Comparison of ENCODE assay signal across 9 cellular contexts in genomic region chr1:206923009-206923960, GRCh38. TPM values are rescaled to one million over a fixed set of nuclear protein-coding genes. Genes with fewer than 3 reads are reported as not detected.
DNase-seq lines count a peak whose midpoint lies in the region; ATAC-seq and TF ChIP-seq lines count a peak whose summit lies in the region.
"Had no signal": no experiment of that assay in that cellular context is flagged by ENCODE, and none has a peak within 500 bp of the region (broad histone marks: within the 10 kb centered on the region; RNA-seq: fewer than 3 reads in every experiment).

No MANE protein-coding gene starts in this region.

- no peaks in the 10 kb centered on the region for H3K27me3 ChIP-seq in CD8-positive, alpha-beta T cell (ENCODE audit: insufficient read depth, low read length)
- H3K27me3 ChIP-seq in rectal smooth muscle tissue (ENCODE audit: control insufficient read depth, insufficient read depth, low read length) (no peaks in the 10 kb centered on the region), ovary (no peaks in the 10 kb centered on the region)

- H3K9me3 ChIP-seq in CD8-positive, alpha-beta T cell (ENCODE audit: low read length), result no peaks in the 10 kb centered on the region
- H3K9me3 ChIP-seq in ovary, result no peaks in the 10 kb centered on the region

- peak; percentile 77 for ATAC-seq in CD8-positive, alpha-beta T cell
- ATAC-seq in GM21360 (IDR thresholded peaks at IDR 0.05; ENCODE audit: unreplicated experiment), result peak; percentile 33

- peaks cover 31% of the 10 kb centered on the region for H3K36me3 Mint-ChIP-seq in CD8-positive, alpha-beta T cell
- H3K36me3 Mint-ChIP-seq in activated T-cell treated with anti-CD3 and anti-CD28 coated beads, Interleukin-2, amount 50 U/mL, for 24 hours (ENCODE audit: low read depth), result peaks cover 15% of the 10 kb centered on the region

- H3K27ac ChIP-seq in CD8-positive, alpha-beta T cell (ENCODE audit: low read depth, low read length), result peak overlapping the region; percentile 94
- no peak overlapping the region for H3K27ac ChIP-seq in rectal smooth muscle tissue (ENCODE audit: low read depth, low read length)
- H3K27ac ChIP-seq in ovary, result no peak overlapping the region

- TF ChIP-seq POLR2A in ovary (IDR thresholded peaks at IDR 0.05), result no peak

- peak overlapping the region; percentile 99 for H3K4me3 ChIP-seq in CD8-positive, alpha-beta T cell (ENCODE audit: low read depth, low read length)
- H3K4me3 ChIP-seq in rectal smooth muscle tissue (ENCODE audit: low read length) (no peak overlapping the region), ovary (no peak overlapping the region)

- H3K9ac ChIP-seq in rectal smooth muscle tissue (ENCODE audit: low read length), result peak overlapping the region; percentile 1

- POLR2A ChIA-PET in CD8-positive, alpha-beta T cell (lab: Charles Lee), result interaction anchor here (0.8 to 13.0 kb wide), 8 partner anchors 8 to 119 kb away, joined by 3 to 312 read pairs (median 14); partner anchors contain the start of gene IL24

- in situ Hi-C loops in KBM-7 (cut with MboI; ENCODE audit: low pct_unique_long_range_greater_than_20kb, low sequenced_read_pairs), result loop anchor here (25.0 kb wide), 1 partner anchor 186 kb away; no protein-coding TSS in a partner anchor

- H3K9me3 Mint-ChIP-seq in CD8-positive, alpha-beta T cell, result no peaks in the 10 kb centered on the region
- no peaks in the 10 kb centered on the region for H3K9me3 Mint-ChIP-seq in activated T-cell treated with anti-CD3 and anti-CD28 coated beads, Interleukin-2, amount 50 U/mL, for 24 hours

- H3K4me1 Mint-ChIP-seq in CD8-positive, alpha-beta T cell (ENCODE audit: low read depth), result peaks cover 45% of the 10 kb centered on the region
- H3K4me1 Mint-ChIP-seq in activated T-cell treated with anti-CD3 and anti-CD28 coated beads, Interleukin-2, amount 50 U/mL, for 24 hours (ENCODE audit: low read depth), result peaks cover 28% of the 10 kb centered on the region

- no peak overlapping the region for H3K4me3 Mint-ChIP-seq in CD8-positive, alpha-beta T cell
- H3K4me3 Mint-ChIP-seq in activated T-cell treated with anti-CD3 and anti-CD28 coated beads, Interleukin-2, amount 50 U/mL, for 24 hours, result no peak overlapping the region

- 58 to 61% (median 59%) methylated on average over 12 of the region's 12 CpGs for WGBS in ovary, 3 donors

- DNase-seq in CD8-positive, alpha-beta T cell, result peak; percentile 63 to 90 (median 75)
- DNase-seq in KBM-7 (peak; percentile 76), superior temporal gyrus (ENCODE audit: extremely low spot score) (no peak), ovary (no peak), NCI-H1048 (lab: John Stamatoyannopoulos, UW) (no peak)
- peak; percentile 76 for DNase-seq in activated T-cell treated with anti-CD3 and anti-CD28 coated beads, Interleukin-2, amount 50 U/mL, for 24 hours

- no peaks in the 10 kb centered on the region for H3K27me3 Mint-ChIP-seq in CD8-positive, alpha-beta T cell (ENCODE audit: low read depth)
- no peaks in the 10 kb centered on the region for H3K27me3 Mint-ChIP-seq in activated T-cell treated with anti-CD3 and anti-CD28 coated beads, Interleukin-2, amount 50 U/mL, for 24 hours

- peaks cover 4% of the 10 kb centered on the region for H3K36me3 ChIP-seq in CD8-positive, alpha-beta T cell (ENCODE audit: insufficient read depth, low read length)
- H3K36me3 ChIP-seq in rectal smooth muscle tissue (ENCODE audit: control insufficient read depth, insufficient read depth, low read length), result no peaks in the 10 kb centered on the region
- H3K36me3 ChIP-seq in ovary, result no peaks in the 10 kb centered on the region

- no peak for TF ChIP-seq CTCF in CD8-positive, alpha-beta T cell (IDR thresholded peaks at IDR 0.05)
- TF ChIP-seq CTCF in ovary (IDR thresholded peaks at IDR 0.05), result no peak

- no peak for TF ChIP-seq EP300 in ovary (IDR thresholded peaks at IDR 0.05)

- CTCF ChIA-PET in CD8-positive, alpha-beta T cell (lab: Charles Lee), result interaction anchor here (2.6 to 13.1 kb wide), 5 partner anchors 9 to 197 kb away, joined by 16 to 395 read pairs (median 22); no protein-coding TSS in a partner anchor

- H3K27ac Mint-ChIP-seq in CD8-positive, alpha-beta T cell, result no peak overlapping the region
- no peak overlapping the region for H3K27ac Mint-ChIP-seq in activated T-cell treated with anti-CD3 and anti-CD28 coated beads, Interleukin-2, amount 50 U/mL, for 24 hours

- H3K4me1 ChIP-seq in CD8-positive, alpha-beta T cell (ENCODE audit: insufficient read depth, low read length), result peaks cover 53% of the 10 kb centered on the region
- H3K4me1 ChIP-seq in rectal smooth muscle tissue (ENCODE audit: control insufficient read depth, insufficient read depth, low read length) (no peaks in the 10 kb centered on the region), ovary (ENCODE audit: insufficient read depth) (no peaks in the 10 kb centered on the region)

- intact Hi-C loops in CD8-positive, alpha-beta T cell (cut with DNase I, micrococcal nuclease), result loop anchor here (1.0 to 5.0 kb wide), 12 partner anchors 10 to 1696 kb away; partner anchors contain the start of genes CD55 (in 2 of the 2), YOD1 (in 2 of the 2), DYRK3 (in 1 of the 2) and PFKFB2 (in 1 of the 2)
- intact Hi-C loops in ovary (cut with DNase I), result no loop called here

RNA-seq across cellular contexts. Expression of gene FCMR, which starts 1.5 kb away (rescaled TPM):
- 100 to 1,000 TPM; 119 to 133 TPM for total RNA-seq in CD8-positive, alpha-beta T cell
- total RNA-seq in ovary, result 1 to 10 TPM in 4 of 7 donors, under 1 TPM in 3; 0.38 to 8.4 (median 1.6) TPM
- 1 to 10 TPM; 2.6 to 6.5 TPM for polyA plus RNA-seq in ovary
- total RNA-seq: bronchial epithelial cell had no signal

RNA-seq across cellular contexts. Expression of gene PIGR, which starts 23.0 kb away (rescaled TPM):
- not detected for total RNA-seq in CD8-positive, alpha-beta T cell
- 1 to 10 TPM in 3 of 7 donors, under 1 TPM in 3, not detected in 1; 0.10 to 5.3 (median 1.2) TPM for total RNA-seq in ovary
- under 1 TPM; 0.04 to 0.07 TPM for polyA plus RNA-seq in ovary

RNA-seq across cellular contexts. Expression of gene IL24, which starts 26.0 kb away (rescaled TPM):
- not detected for total RNA-seq in CD8-positive, alpha-beta T cell
- total RNA-seq in ovary, result 1 to 10 TPM in 1 of 7 donors, under 1 TPM in 1, not detected in 5; 0.72 to 1.8 TPM
- under 1 TPM in 1 of 2 donors, not detected in 1; 0.10 TPM for polyA plus RNA-seq in ovary

RNA-seq across cellular contexts. Expression of gene FCAMR, which starts 47.0 kb away (rescaled TPM):
- not detected for total RNA-seq in CD8-positive, alpha-beta T cell
- not detected for total RNA-seq in ovary
- polyA plus RNA-seq in ovary, result not detected
- total RNA-seq: bronchial epithelial cell had no signal

RNA-seq across cellular contexts. Expression of gene IL20, which starts 57.9 kb away (rescaled TPM):
- not detected for total RNA-seq in CD8-positive, alpha-beta T cell
- total RNA-seq in ovary, result 1 to 10 TPM in 1 of 7 donors, not detected in 6; 2.6 TPM
- under 1 TPM in 1 of 2 donors, not detected in 1; 0.30 TPM for polyA plus RNA-seq in ovary

Comparison
In these comparisons a context has a peak if more than half of its experiments do, and no peak if none do; other contexts are left out.
1. DNase-seq: peak in CD8-positive, alpha-beta T cell (7 of 7), KBM-7 (single experiment) and activated T-cell treated with anti-CD3 and anti-CD28 coated beads, Interleukin-2, amount 50 U/mL, for 24 hours (single experiment); none in superior temporal gyrus (single experiment), ovary (0 of 5) and NCI-H1048 (single experiment).
2. RNA of gene FCMR, which starts 1.5 kb away (total RNA-seq): 119 to 133 TPM in CD8-positive, alpha-beta T cell; 0.38 to 8.4 TPM in ovary; every median in the first group is over 10 times any median in the second.
3. intact Hi-C loops: an anchor here in CD8-positive, alpha-beta T cell (1.0 to 5.0 kb wide); none called in ovary.